In genomic region chr3:8996681-8997121, GRCh38 we compare ENCODE assay signal across 10 cellular contexts. TPM values are rescaled to one million over a fixed set of nuclear protein-coding genes. Genes with fewer than 3 reads are reported as not detected.
DNase-seq lines count a peak whose midpoint lies in the region; ATAC-seq and TF ChIP-seq lines count a peak whose summit lies in the region.
"Had no signal": no experiment of that assay in that cellular context is flagged by ENCODE, and none has a peak within 500 bp of the region (broad histone marks: within the 10 kb centered on the region; RNA-seq: fewer than 3 reads in every experiment).

No MANE protein-coding gene starts in this region.

- H3K27ac Mint-ChIP-seq in HFFc6 (no peak overlapping the region), endodermal cell (no peak overlapping the region)
- H3K27ac Mint-ChIP-seq: activated T-cell treated with anti-CD3 and anti-CD28 coated beads, Interleukin-2, amount 50 U/mL, for 24 hours had no signal

- H3K9me3 Mint-ChIP-seq in HFFc6 (no peaks in the 10 kb centered on the region), endodermal cell (no peaks in the 10 kb centered on the region)
- H3K9me3 Mint-ChIP-seq: activated T-cell treated with anti-CD3 and anti-CD28 coated beads, Interleukin-2, amount 50 U/mL, for 24 hours had no signal

- H3K9me3 ChIP-seq in endodermal cell (ENCODE audit: control insufficient read depth, low read length): no peaks in the 10 kb centered on the region
- H3K9me3 ChIP-seq: SJSA1 had no signal

- no peak overlapping the region for H3K4me3 Mint-ChIP-seq in HFFc6
- no peak overlapping the region for H3K4me3 Mint-ChIP-seq in endodermal cell
- H3K4me3 Mint-ChIP-seq: activated T-cell treated with anti-CD3 and anti-CD28 coated beads, Interleukin-2, amount 50 U/mL, for 24 hours had no signal

- no peak for TF ChIP-seq POLR2A in lower leg skin (IDR thresholded peaks at IDR 0.05)

- TF ChIP-seq CTCF in HFFc6 (IDR thresholded peaks at IDR 0.05) (peak; percentile 53), endodermal cell (conservative IDR thresholded peaks at IDR 0.05) (peak; percentile 64), lower leg skin (IDR thresholded peaks at IDR 0.05) (no peak)

- H3K27ac ChIP-seq in endodermal cell (ENCODE audit: low read depth, low read length) (peak overlapping the region; percentile 13), temporal lobe (ENCODE audit: low read depth, low read length) (peak overlapping the region; percentile 67)
- H3K27ac ChIP-seq: SJSA1 had no signal

- H3K27me3 ChIP-seq in endodermal cell (ENCODE audit: control insufficient read depth, insufficient read depth, low read length, poor library complexity, severe bottlenecking): no peaks in the 10 kb centered on the region

- H3K27me3 Mint-ChIP-seq in HFFc6 (ENCODE audit: insufficient read depth) (peaks cover 36% of the 10 kb centered on the region), endodermal cell (ENCODE audit: insufficient read depth) (no peaks in the 10 kb centered on the region)

- no peaks in the 10 kb centered on the region for H3K36me3 ChIP-seq in endodermal cell (ENCODE audit: control insufficient read depth, insufficient read depth, low read length)
- H3K36me3 ChIP-seq: SJSA1 had no signal

- no peaks in the 10 kb centered on the region for H3K4me1 ChIP-seq in endodermal cell (ENCODE audit: control insufficient read depth, insufficient read depth, low read length)
- H3K4me1 ChIP-seq: SJSA1 had no signal

- no peak for ATAC-seq in GM21447 (IDR thresholded peaks at IDR 0.05; ENCODE audit: unreplicated experiment)
- no peak for ATAC-seq in HG02642 (IDR thresholded peaks at IDR 0.05; ENCODE audit: poor library complexity, unreplicated experiment)
- no peak for ATAC-seq in HG03460 (IDR thresholded peaks at IDR 0.05; ENCODE audit: unreplicated experiment)

- H3K9ac ChIP-seq in endodermal cell (ENCODE audit: extremely low read depth, low read length, poor library complexity, severe bottlenecking): no peak overlapping the region

- 82 to 85% methylated on average over 6 to 12 of the region's 12 CpGs for WGBS in endodermal cell (ENCODE audit: insufficient coverage in 1 of 2, insufficient read length in 1 of 2), 2 experiments
- WGBS in lower leg skin, 2 donors: 29 to 38% methylated on average over 11 to 12 of the region's 12 CpGs

- H3K4me3 ChIP-seq in endodermal cell (ENCODE audit: low read length): no peak overlapping the region
- H3K4me3 ChIP-seq in lower leg skin (ENCODE audit: low read depth, poor library complexity, severe bottlenecking): no peak overlapping the region
- H3K4me3 ChIP-seq: SJSA1 had no signal

- DNase-seq in HFFc6 (peak; percentile 48), endodermal cell (peak; percentile 80), lower leg skin (ENCODE audit: low spot score in 2 of 2) (peak; percentile 39 to 82), T-helper 9 cell (no peak)
- DNase-seq: activated T-cell treated with anti-CD3 and anti-CD28 coated beads, Interleukin-2, amount 50 U/mL, for 24 hours had no signal

- peaks cover 5% of the 10 kb centered on the region; the same call in 1 of the 2 replicates for H3K4me1 Mint-ChIP-seq in HFFc6 (ENCODE audit: low read depth)
- peaks cover 2% of the 10 kb centered on the region for H3K4me1 Mint-ChIP-seq in endodermal cell

- no peaks in the 10 kb centered on the region for H3K36me3 Mint-ChIP-seq in HFFc6 (ENCODE audit: low read depth)
- no peaks in the 10 kb centered on the region for H3K36me3 Mint-ChIP-seq in endodermal cell (ENCODE audit: low read depth)

- intact Hi-C loops in lower leg skin (cut with DNase I; ENCODE audit: low total_unique reads): no loop called here

RNA-seq across cellular contexts. Expression of gene RAD18, which starts 33.4 kb away (rescaled TPM):
- total RNA-seq in HFFc6 (2021; fragmentation: NEBNext Ultra II Directional; extraction: Animal tissue kit (Norgen Biotek cat#: 25700)): 10 to 100 TPM; 25.0 to 34.0 (median 31.9) TPM
- total RNA-seq in endodermal cell (10 to 100 TPM; 18.2 to 20.8 TPM), lower leg skin (10 to 100 TPM in 2 of 4 donors, 1 to 10 TPM in 2; 6.5 to 14.7 (median 9.2) TPM), temporal lobe (13.3 TPM)
- polyA plus RNA-seq in endodermal cell (2013, experiment 1 of 2): 19.1 TPM
- polyA plus RNA-seq in endodermal cell (2013, experiment 2 of 2): 17.8 TPM

Comparison
In these comparisons a context has a peak if more than half of its experiments do, and no peak if none do; other contexts are left out.
1. CTCF ChIP-seq: peak in HFFc6 (single experiment) and endodermal cell (single experiment); none in lower leg skin (0 of 3).